ENCODE assay signal across 20 cellular contexts in genomic region chr10:58351616-58352578, GRCh38. TPM values are rescaled to one million over a fixed set of nuclear protein-coding genes. Genes with fewer than 3 reads are reported as not detected.
DNase-seq lines count a peak whose midpoint lies in the region; ATAC-seq, FAIRE-seq and TF ChIP-seq lines count a peak whose summit lies in the region.
"Had no signal": no experiment of that assay in that cellular context is flagged by ENCODE, and none has a peak within 500 bp of the region (broad histone marks: within the 10 kb centered on the region; RNA-seq: fewer than 3 reads in every experiment).

No MANE protein-coding gene starts in this region.

- H3K36me3 Mint-ChIP-seq in activated T-cell treated with anti-CD3 and anti-CD28 coated beads, Interleukin-2, amount 50 U/mL, for 24 hours (ENCODE audit: low read depth): peaks cover 24% of the 10 kb centered on the region
- no peaks in the 10 kb centered on the region for H3K36me3 Mint-ChIP-seq in HFFc6 (ENCODE audit: low read depth)

- no peak overlapping the region for H3K4me3 Mint-ChIP-seq in activated T-cell treated with anti-CD3 and anti-CD28 coated beads, Interleukin-2, amount 50 U/mL, for 24 hours
- no peak overlapping the region for H3K4me3 Mint-ChIP-seq in HFFc6
- H3K4me3 Mint-ChIP-seq: CD4-positive, alpha-beta T cell; T-cell had no signal

- no peak for TF ChIP-seq POLR2A in H54 (IDR thresholded peaks at IDR 0.05; ENCODE audit: low read depth, low read length)

- no peak overlapping the region for H3K27ac Mint-ChIP-seq in activated T-cell treated with anti-CD3 and anti-CD28 coated beads, Interleukin-2, amount 50 U/mL, for 24 hours
- H3K27ac Mint-ChIP-seq in HFFc6: no peak overlapping the region
- H3K27ac Mint-ChIP-seq: CD4-positive, alpha-beta T cell; T-cell had no signal

- no peaks in the 10 kb centered on the region for H3K9me3 Mint-ChIP-seq in activated T-cell treated with anti-CD3 and anti-CD28 coated beads, Interleukin-2, amount 50 U/mL, for 24 hours
- no peaks in the 10 kb centered on the region for H3K9me3 Mint-ChIP-seq in HFFc6
- H3K9me3 Mint-ChIP-seq: CD4-positive, alpha-beta T cell; T-cell had no signal

- in situ Hi-C loops in SK-MEL-5 (cut with HindIII; ENCODE audit: low pct_unique_long_range_greater_than_20kb, low sequenced_read_pairs): no loop called here

- no peak for TF ChIP-seq CTCF in HFFc6 (IDR thresholded peaks at IDR 0.05)

- H3K27ac ChIP-seq in substantia nigra (ENCODE audit: low read depth, low read length, poor library complexity, severe bottlenecking): peak overlapping the region; percentile 54
- H3K27ac ChIP-seq: PC-9, SK-N-MC had no signal

- H3K27me3 Mint-ChIP-seq in activated T-cell treated with anti-CD3 and anti-CD28 coated beads, Interleukin-2, amount 50 U/mL, for 24 hours: no peaks in the 10 kb centered on the region
- no peaks in the 10 kb centered on the region; the same call in 1 of the 2 replicates for H3K27me3 Mint-ChIP-seq in HFFc6 (ENCODE audit: insufficient read depth)
- H3K27me3 Mint-ChIP-seq: CD4-positive, alpha-beta T cell; T-cell had no signal

- peaks cover 50% of the 10 kb centered on the region for H3K4me1 Mint-ChIP-seq in activated T-cell treated with anti-CD3 and anti-CD28 coated beads, Interleukin-2, amount 50 U/mL, for 24 hours (ENCODE audit: low read depth)
- peaks cover 18% of the 10 kb centered on the region for H3K4me1 Mint-ChIP-seq in HFFc6 (ENCODE audit: low read depth)

- ATAC-seq in HG02588 (IDR thresholded peaks at IDR 0.05; ENCODE audit: unreplicated experiment): no peak
- ATAC-seq: T-cell had no signal

- peak; percentile 89 for FAIRE-seq in H54 (lab: Jason Lieb, UNC)
- FAIRE-seq: K562 had no signal

- DNase-seq in H54 (ENCODE audit: insufficient read length, low spot score): no peak
- peak; percentile 36 for DNase-seq in SK-MEL-5 (ENCODE audit: low read depth, low spot score)
- peak; percentile 55 for DNase-seq in medulla oblongata (ENCODE audit: extremely low spot score)
- DNase-seq in substantia nigra (lab: John Stamatoyannopoulos, UW): peak in 23 of 49 donors; percentile 1 to 39 (median 14)
- no peak for DNase-seq in activated T-cell treated with anti-CD3 and anti-CD28 coated beads, Interleukin-2, amount 50 U/mL, for 24 hours
- DNase-seq in HFFc6: no peak
- no peak for DNase-seq in SIG-M5 treated with dmso at 0.1 percent for 504 hours (lab: John Stamatoyannopoulos, UW; ENCODE audit: unreplicated experiment)
- DNase-seq: ACHN; AML-193; CD4-positive, alpha-beta T cell; DMS53; NCI-H146; NCI-H2081; NCI-H510A treated with DMSO at 0.1 percent for 48 hours; NCI-H82; PC-9; T-cell had no signal

RNA-seq across cellular contexts. Expression of gene UBE2D1, which starts 17.1 kb away (rescaled TPM):
- 13.1 and 13.8 TPM in 2 replicates for total RNA-seq in SK-MEL-5 (2014; rRNA removed; shearing (Covaris generic))
- 13.1 and 16.3 TPM in 2 replicates for polyA plus RNA-seq in SK-MEL-5 (2015; cell fraction: cytosol; rRNA removed)
- 17.2 and 29.7 TPM in 2 replicates for polyA plus RNA-seq in SK-MEL-5 (2015; cell fraction: nucleus; rRNA removed)
- total RNA-seq in HFFc6 (2021; fragmentation: NEBNext Ultra II Directional; extraction: Animal tissue kit (Norgen Biotek cat#: 25700)): 10 to 100 TPM in 4 of 6 experiments, 1 to 10 TPM in 2; 8.1 to 11.3 (median 10.1) TPM

RNA-seq across cellular contexts. Expression of gene TFAM, which starts 33.3 kb away (rescaled TPM):
- 54.8 and 72.5 TPM in 2 replicates for total RNA-seq in SK-MEL-5 (2014; rRNA removed; shearing (Covaris generic))
- polyA plus RNA-seq in SK-MEL-5 (2015; cell fraction: cytosol; rRNA removed): 22.9 and 23.5 TPM in 2 replicates
- polyA plus RNA-seq in SK-MEL-5 (2015; cell fraction: nucleus; rRNA removed): 14.6 and 15.2 TPM in 2 replicates
- total RNA-seq in HFFc6 (2021; fragmentation: NEBNext Ultra II Directional; extraction: Animal tissue kit (Norgen Biotek cat#: 25700)): 10 to 100 TPM; 21.4 to 27.1 (median 26.0) TPM

Comparison
In these comparisons a context has a peak if more than half of its experiments do, and no peak if none do; other contexts are left out.
1. DNase-seq: peak in SK-MEL-5 (single experiment) and medulla oblongata (single experiment); none in H54 (single experiment), activated T-cell treated with anti-CD3 and anti-CD28 coated beads, Interleukin-2, amount 50 U/mL, for 24 hours (single experiment), HFFc6 (single experiment) and SIG-M5 treated with dmso at 0.1 percent for 504 hours (single experiment).